8 cellular contexts compared by ENCODE assay signal in the genomic region with DNA sequence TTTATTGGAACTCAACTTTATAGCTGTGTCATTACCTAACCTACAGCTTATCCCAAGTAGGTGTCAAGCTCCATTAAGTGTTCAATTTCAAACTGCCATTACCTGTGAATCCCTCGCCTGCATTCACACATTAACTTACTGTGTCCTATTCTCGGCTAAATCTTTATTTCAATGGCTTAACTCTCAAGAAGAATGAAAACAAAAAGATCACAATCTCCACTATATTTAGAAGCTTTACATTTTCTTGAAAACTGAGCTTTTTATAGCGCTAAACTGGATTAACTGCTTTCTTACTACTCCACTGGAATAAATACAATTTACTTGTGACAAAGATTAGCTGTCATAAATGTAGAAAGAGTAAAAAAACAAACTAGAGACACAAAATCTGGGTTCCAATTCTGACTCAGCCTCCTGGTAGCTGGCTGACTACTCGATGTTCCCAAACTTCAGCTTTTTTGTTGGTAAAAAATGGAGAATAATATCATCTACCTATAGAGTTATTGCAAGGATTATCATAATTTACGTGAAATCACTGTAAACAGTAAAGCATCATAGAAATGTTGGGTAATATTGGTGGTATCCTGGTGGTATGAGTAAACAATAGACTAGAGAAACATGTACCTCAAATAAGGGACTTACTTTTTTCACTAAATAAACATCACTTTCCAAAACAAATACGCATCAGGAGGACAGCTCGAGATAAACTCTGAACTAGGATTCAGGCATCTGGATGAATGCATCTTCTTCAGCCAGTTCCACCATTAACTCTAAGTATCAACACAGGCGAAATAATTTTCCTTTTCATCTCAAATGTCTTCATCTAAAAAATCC. TPM values are rescaled to one million over a fixed set of nuclear protein-coding genes. Genes with fewer than 3 reads are reported as not detected.
DNase-seq lines count a peak whose midpoint lies in the region; ATAC-seq and TF ChIP-seq lines count a peak whose summit lies in the region.

No MANE protein-coding gene starts in this region.

- H3K4me3 ChIP-seq in AG10803 (ENCODE audit: low read length), result peak overlapping the region; percentile 80
- H3K4me3 ChIP-seq in HUES64 (ENCODE audit: low read length), result peak overlapping the region; percentile 96
- H3K4me3 ChIP-seq in breast epithelium, result peak overlapping the region; percentile 68 to 78 (median 78)

- no peak for TF ChIP-seq CTCF in AG10803 (conservative IDR thresholded peaks at IDR 0.05; ENCODE audit: low read length)
- TF ChIP-seq CTCF in breast epithelium (IDR thresholded peaks at IDR 0.05), result no peak

- no peak overlapping the region for H3K9ac ChIP-seq in HUES64 (ENCODE audit: low read depth, low read length)

- no peak for TF ChIP-seq POLR2A in breast epithelium (IDR thresholded peaks at IDR 0.05)

- peaks cover 0 to 1% of the 10 kb centered on the region in 2 donors for H3K36me3 Mint-ChIP-seq in naive B cell

- peak overlapping the region in 4 of 6 donors; percentile 29 to 95 (median 88) for H3K27ac Mint-ChIP-seq in naive B cell

- H3K36me3 ChIP-seq in HUES64 (ENCODE audit: insufficient read depth, low read length) (no peaks in the 10 kb centered on the region), breast epithelium (no peaks in the 10 kb centered on the region)

- peaks cover 15% of the 10 kb centered on the region for H3K4me1 ChIP-seq in HUES64 (ENCODE audit: insufficient read depth, low read length)
- no peaks in the 10 kb centered on the region for H3K4me1 ChIP-seq in breast epithelium

- no peaks in the 10 kb centered on the region for H3K9me3 ChIP-seq in HUES64 (ENCODE audit: insufficient read depth, low read depth, low read length)
- H3K9me3 ChIP-seq in breast epithelium, result no peaks in the 10 kb centered on the region

- no peak for DNase-seq in AG10803 (ENCODE audit: low read depth)
- no peak for DNase-seq in breast epithelium (ENCODE audit: low spot score in 2 of 2)
- no peak for DNase-seq in naive B cell
- no peak for DNase-seq in activated gamma-delta T cell (lab: John Stamatoyannopoulos, UW)
- DNase-seq in activated CD4-positive, CD25-positive, alpha-beta regulatory T cell (lab: John Stamatoyannopoulos, UW), result no peak

- H3K4me3 Mint-ChIP-seq in naive B cell, result peak overlapping the region; percentile 16 to 99 (median 96)

- H3K27me3 Mint-ChIP-seq in naive B cell, result no peaks in the 10 kb centered on the region

- no peaks in the 10 kb centered on the region for H3K9me3 Mint-ChIP-seq in naive B cell

- H3K27ac ChIP-seq in HUES64 (ENCODE audit: low read depth, low read length), result no peak overlapping the region
- H3K27ac ChIP-seq in breast epithelium, result peak overlapping the region in 1 of 2 donors; percentile 11

- no peak for ATAC-seq in naive B cell (ENCODE audit: low read depth in 2 of 2)
- ATAC-seq in GM21381 (IDR thresholded peaks at IDR 0.05; ENCODE audit: unreplicated experiment), result no peak
- no peak for ATAC-seq in HG03378 (IDR thresholded peaks at IDR 0.05; ENCODE audit: unreplicated experiment)

- WGBS in HUES64, result 84% methylated on average over 7 of the region's 8 CpGs

- intact Hi-C loops in breast epithelium (cut with DNase I; ENCODE audit: low total_unique reads), result no loop called here

- peaks cover 19 to 33% (median 32%) of the 10 kb centered on the region in 3 donors for H3K4me1 Mint-ChIP-seq in naive B cell

- H3K27me3 ChIP-seq in HUES64 (ENCODE audit: insufficient read depth, low read length) (no peaks in the 10 kb centered on the region), breast epithelium (no peaks in the 10 kb centered on the region)

RNA-seq across cellular contexts. Expression of gene RALGAPA1, which starts 1.7 kb away (rescaled TPM):
- polyA plus RNA-seq in HUES64 (2013, experiment 1 of 2), result 12.3 TPM
- 10.8 TPM for polyA plus RNA-seq in HUES64 (2013, experiment 2 of 2)
- total RNA-seq in breast epithelium, result 100 to 1,000 TPM in 2 of 3 donors, 10 to 100 TPM in 1; 52.2 to 136 (median 103) TPM
- polyA plus RNA-seq in naive B cell (ENCODE audit: low read depth in 6 of 6), result 10 to 100 TPM in 5 of 6 donors, 1 to 10 TPM in 1; 9.7 to 29.8 (median 20.7) TPM

RNA-seq across cellular contexts. Expression of gene BRMS1L, which starts 18.8 kb away (rescaled TPM):
- polyA plus RNA-seq in HUES64 (2013, experiment 1 of 2), result 12.9 TPM
- 14.1 TPM for polyA plus RNA-seq in HUES64 (2013, experiment 2 of 2)
- total RNA-seq in breast epithelium, result 1 to 10 TPM; 5.9 to 9.1 (median 7.5) TPM
- polyA plus RNA-seq in naive B cell (ENCODE audit: low read depth in 6 of 6), result 1 to 10 TPM; 1.4 to 5.0 (median 3.1) TPM
